In the genomic region with DNA sequence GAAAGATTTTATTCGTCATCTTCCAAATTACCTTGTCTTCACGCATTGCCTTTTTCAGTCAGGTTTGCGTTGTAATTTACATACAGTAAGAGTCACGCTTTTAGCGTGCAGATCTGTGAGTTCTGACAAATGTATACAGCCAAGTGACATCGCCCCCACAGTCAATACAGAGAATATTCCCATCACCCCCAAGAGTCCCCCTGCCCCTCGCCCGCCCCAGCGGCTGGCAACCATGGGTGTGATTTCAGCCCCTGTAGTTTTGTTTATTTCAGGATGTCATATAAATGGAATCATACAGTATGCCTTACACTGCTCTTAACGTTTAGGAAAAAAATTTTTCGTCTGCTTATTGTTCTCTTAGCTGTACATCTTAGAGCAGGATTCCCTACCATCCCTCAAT, we compare ENCODE assay signal across 18 cellular contexts.
DNase-seq lines count a peak whose midpoint lies in the region; FAIRE-seq and TF ChIP-seq lines count a peak whose summit lies in the region.
"Had no signal": no experiment of that assay in that cellular context is flagged by ENCODE, and none has a peak within 500 bp of the region (broad histone marks: within the 10 kb centered on the region; RNA-seq: fewer than 3 reads in every experiment).

No MANE protein-coding gene starts in this region.

- no peak overlapping the region for H2AFZ ChIP-seq in astrocyte (ENCODE audit: low read depth, low read length)

- no peak for FAIRE-seq in astrocyte (lab: Jason Lieb, UNC)
- no peak for FAIRE-seq in kidney (lab: Jason Lieb, UNC)
- FAIRE-seq: D721Med, GM19239 had no signal

- peaks cover 61% of the 10 kb centered on the region for H3K79me2 ChIP-seq in astrocyte (ENCODE audit: insufficient read depth, low read length)

- H3K4me3 Mint-ChIP-seq in Caco-2 (ENCODE audit: unreplicated experiment) (no peak overlapping the region), astrocyte (ENCODE audit: unreplicated experiment) (no peak overlapping the region)
- H3K4me3 Mint-ChIP-seq: CD4-positive, alpha-beta T cell had no signal

- H3K36me3 Mint-ChIP-seq in Caco-2 (ENCODE audit: insufficient read depth, unreplicated experiment) (peaks cover 28% of the 10 kb centered on the region), astrocyte (ENCODE audit: low read depth, unreplicated experiment) (peaks cover 4% of the 10 kb centered on the region)

- POLR2A ChIA-PET in Caco-2 (lab: Charles Lee) = interaction anchor here (0.5 kb wide), 1 partner anchor 53 kb away, joined by 4 read pairs; no protein-coding TSS in a partner anchor

- no TSS peak for BruUV-seq in Caco-2 (replicated peaks; lab: Mats Ljungman, UMichigan)

- no peaks in the 10 kb centered on the region for H3K27me3 ChIP-seq in Caco-2 (replicated peaks; ENCODE audit: control insufficient read depth, insufficient read depth, low read length)
- H3K27me3 ChIP-seq in astrocyte (ENCODE audit: insufficient read depth, low read length) = no peaks in the 10 kb centered on the region
- H3K27me3 ChIP-seq in prostate gland (replicated peaks; ENCODE audit: insufficient read depth) = no peaks in the 10 kb centered on the region
- H3K27me3 ChIP-seq in WERI-Rb-1 (ENCODE audit: insufficient read depth, low read depth, severe bottlenecking) = no peaks in the 10 kb centered on the region
- H3K27me3 ChIP-seq in left ventricle myocardium inferior (ENCODE audit: low read depth) = no peaks in the 10 kb centered on the region

- no peak overlapping the region for H3K4me2 ChIP-seq in astrocyte (ENCODE audit: low read length)

- TF ChIP-seq CTCF in Caco-2 (IDR thresholded peaks at IDR 0.05; ENCODE audit: insufficient read depth in 1 of 2, low read depth in 1 of 2, low read length in 1 of 2, severe bottlenecking in 1 of 2, unreplicated experiment in 1 of 2) (no peak), astrocyte (IDR thresholded peaks at IDR 0.05; ENCODE audit: insufficient read depth, low read depth, low read length) (no peak), kidney (IDR thresholded peaks at IDR 0.05; ENCODE audit: borderline replicate concordance, extremely low read depth, insufficient read depth) (no peak), prostate gland (IDR thresholded peaks at IDR 0.05) (no peak), WERI-Rb-1 (IDR thresholded peaks at IDR 0.05; ENCODE audit: low read depth, low read length) (no peak), left ventricle myocardium inferior (IDR thresholded peaks at IDR 0.05; ENCODE audit: borderline replicate concordance) (no peak)

- H3K27ac ChIP-seq in astrocyte (ENCODE audit: low read depth, low read length) = no peak overlapping the region
- no peak overlapping the region for H3K27ac ChIP-seq in kidney (ENCODE audit: low read depth in 2 of 2, low read length in 2 of 2)
- H3K27ac ChIP-seq in prostate gland = peak overlapping the region; percentile 79 to 84
- no peak overlapping the region for H3K27ac ChIP-seq in WERI-Rb-1
- H3K27ac ChIP-seq in left ventricle myocardium inferior (replicated peaks) = no peak overlapping the region

- no peaks in the 10 kb centered on the region for H3K36me3 ChIP-seq in Caco-2 (ENCODE audit: control insufficient read depth, insufficient read depth, low read length)
- no peaks in the 10 kb centered on the region for H3K36me3 ChIP-seq in astrocyte (ENCODE audit: insufficient read depth, low read length)
- peaks cover 0 to under 1% of the 10 kb centered on the region in 2 donors for H3K36me3 ChIP-seq in kidney (ENCODE audit: control insufficient read depth in 1 of 2, insufficient read depth in 2 of 2, low read length in 2 of 2)
- no peaks in the 10 kb centered on the region for H3K36me3 ChIP-seq in prostate gland
- H3K36me3 ChIP-seq in WERI-Rb-1 = no peaks in the 10 kb centered on the region
- no peaks in the 10 kb centered on the region for H3K36me3 ChIP-seq in left ventricle myocardium inferior

- H3K9me3 Mint-ChIP-seq in Caco-2 (ENCODE audit: unreplicated experiment) = no peaks in the 10 kb centered on the region
- H3K9me3 Mint-ChIP-seq in astrocyte (ENCODE audit: unreplicated experiment) = peaks cover 1% of the 10 kb centered on the region
- H3K9me3 Mint-ChIP-seq: CD4-positive, alpha-beta T cell had no signal

- CTCF ChIA-PET in Caco-2 (lab: Charles Lee) = no interaction called here

- TF ChIP-seq POLR2A in prostate gland (IDR thresholded peaks at IDR 0.05) = no peak

- no peak overlapping the region for H3K9ac ChIP-seq in astrocyte (ENCODE audit: low read length)
- H3K9ac ChIP-seq in kidney (ENCODE audit: low read length in 2 of 2) = no peak overlapping the region

- H3K9me3 ChIP-seq in Caco-2 (no peaks in the 10 kb centered on the region), astrocyte (ENCODE audit: insufficient read depth, low read depth, low read length) (no peaks in the 10 kb centered on the region), kidney (ENCODE audit: control insufficient read depth in 1 of 2, low read length in 2 of 2) (no peaks in the 10 kb centered on the region), prostate gland (no peaks in the 10 kb centered on the region), WERI-Rb-1 (ENCODE audit: severe bottlenecking) (no peaks in the 10 kb centered on the region), left ventricle myocardium inferior (replicated peaks) (no peaks in the 10 kb centered on the region)

- H3K4me1 ChIP-seq in Caco-2 (peaks cover 44% of the 10 kb centered on the region), astrocyte (ENCODE audit: insufficient read depth, low read length) (peaks cover 36% of the 10 kb centered on the region), kidney (ENCODE audit: control insufficient read depth in 1 of 2, insufficient read depth in 1 of 2, low read depth in 1 of 2, low read length in 2 of 2) (peaks cover 16 to 17% of the 10 kb centered on the region in 2 donors), prostate gland (replicated peaks) (peaks cover 25% of the 10 kb centered on the region), left ventricle myocardium inferior (peaks cover 30% of the 10 kb centered on the region)

- H3K27me3 Mint-ChIP-seq in Caco-2 (ENCODE audit: insufficient read depth, unreplicated experiment) (no peaks in the 10 kb centered on the region), astrocyte (ENCODE audit: low read depth, unreplicated experiment) (no peaks in the 10 kb centered on the region)
- H3K27me3 Mint-ChIP-seq: CD4-positive, alpha-beta T cell had no signal

- H3K27ac Mint-ChIP-seq in Caco-2 (ENCODE audit: unreplicated experiment) (peak overlapping the region; percentile 97), astrocyte (ENCODE audit: unreplicated experiment) (peak overlapping the region; percentile 30)
- H3K27ac Mint-ChIP-seq: CD4-positive, alpha-beta T cell had no signal

- 59% methylated on average over 11 of the region's 11 CpGs for WGBS in prostate gland

- intact Hi-C loops in Caco-2 (cut with micrococcal nuclease; ENCODE audit: unreplicated experiment) (no loop called here), kidney (cut with DNase I) (no loop called here), prostate gland (cut with DNase I) (no loop called here), left ventricle myocardium inferior (cut with micrococcal nuclease) (no loop called here)

- H3K4me3 ChIP-seq in Caco-2 (ENCODE audit: low read depth, low read length) (no peak overlapping the region), astrocyte (ENCODE audit: insufficient read depth, low read depth, low read length) (no peak overlapping the region), kidney (ENCODE audit: low read length in 2 of 2) (no peak overlapping the region), prostate gland (no peak overlapping the region), WERI-Rb-1 (ENCODE audit: low read depth, low read length) (no peak overlapping the region), left ventricle myocardium inferior (no peak overlapping the region)

- peaks cover 69% of the 10 kb centered on the region for H4K20me1 ChIP-seq in astrocyte (ENCODE audit: insufficient read depth, low read length)

- peaks cover 48% of the 10 kb centered on the region for H3K4me1 Mint-ChIP-seq in Caco-2 (ENCODE audit: low read depth, unreplicated experiment)
- peaks cover 63% of the 10 kb centered on the region for H3K4me1 Mint-ChIP-seq in astrocyte (ENCODE audit: low read depth, unreplicated experiment)

- no peak for DNase-seq in Caco-2
- no peak for DNase-seq in astrocyte (ENCODE audit: low read depth)
- DNase-seq in kidney = peak; percentile 26
- no peak for DNase-seq in prostate gland (ENCODE audit: low spot score)
- DNase-seq in WERI-Rb-1 = no peak
- DNase-seq in stimulated activated CD4-positive, alpha-beta T cell treated with anti-CD3 and anti-CD28 coated beads, Interleukin-15, amount 100 ng/mL, for 24 hours = no peak
- no peak for DNase-seq in activated effector memory CD4-positive, alpha-beta T cell treated with anti-CD3 and anti-CD28 coated beads, Interleukin-2, amount 50 U/mL, for 16 hours
- DNase-seq in left ventricle myocardium inferior = no peak
- DNase-seq: ACHN; CD4-positive, alpha-beta T cell; DND-41; GDM1; HCEC 1CT; NCI-H1694 treated with DMSO at 0.1 percent for 48 hours; NCI-H774; SHP77 treated with DMSO at 0.1 percent for 48 hours had no signal

Comparison
In these comparisons a context has a peak if more than half of its experiments do, and no peak if none do; other contexts are left out.
1. H3K27ac ChIP-seq: peak in prostate gland (2 of 2); none in astrocyte (single experiment), kidney (0 of 2), WERI-Rb-1 (single experiment) and left ventricle myocardium inferior (single experiment).